In the genomic region with DNA sequence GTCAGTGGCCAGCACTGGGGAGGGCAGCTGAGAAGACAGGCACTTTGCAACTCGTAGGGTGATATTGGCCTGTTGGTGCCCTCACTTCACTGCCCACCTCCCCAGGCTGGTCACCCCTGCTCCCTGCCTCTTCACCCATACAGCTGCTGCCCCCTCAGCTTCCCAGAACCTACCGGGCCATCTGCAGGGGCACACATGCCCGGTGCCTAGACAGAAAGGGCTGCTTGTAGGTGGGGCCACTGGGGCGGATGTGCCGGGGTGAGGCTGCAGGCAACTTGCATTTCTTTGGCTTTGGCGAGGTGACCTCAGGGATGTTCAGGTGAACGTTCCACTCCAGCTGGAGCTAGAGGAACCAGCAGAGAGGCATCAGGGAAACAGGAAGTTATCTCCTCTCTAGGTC, we compare ENCODE assay signal across 24 cellular contexts. TPM values are rescaled to one million over a fixed set of nuclear protein-coding genes. Genes with fewer than 3 reads are reported as not detected.
"Had no signal": no experiment of that assay in that cellular context is flagged by ENCODE, and none has a peak within 500 bp of the region (broad histone marks: within the 10 kb centered on the region; RNA-seq: fewer than 3 reads in every experiment).

No MANE protein-coding gene starts in this region.

- H3K27ac ChIP-seq: epithelial cell of prostate, esophagus squamous epithelium, gastroesophageal sphincter, left ventricle myocardium inferior, lower lobe of right lung, ovary, right atrium auricular region, sigmoid colon, skin epidermis, thoracic aorta, transverse colon had no signal

- H3K4me3 ChIP-seq: esophagus squamous epithelium, gastroesophageal sphincter, left ventricle myocardium inferior, lower lobe of right lung, ovary, right atrium auricular region, sigmoid colon, skin epidermis, thoracic aorta, transverse colon had no signal

- H3K4me1 ChIP-seq: lower lobe of right lung had no signal

- H3K9me3 ChIP-seq: esophagus squamous epithelium, left ventricle myocardium inferior, lower lobe of right lung, ovary, right atrium auricular region, sigmoid colon, thoracic aorta, transverse colon had no signal

- DNase-seq: cortex of kidney; effector memory CD4-positive, alpha-beta T cell; esophagus squamous epithelium; foreskin fibroblast; glutamatergic neuron; immature natural killer cell; kidney; left cardiac atrium; lower lobe of right lung; naive B cell; ovary; sigmoid colon; stimulated activated CD4-positive, alpha-beta T cell treated with anti-CD3 and anti-CD28 coated beads, Interleukin-2, amount 100 ng/mL, for 24 hours; stimulated activated CD4-positive, alpha-beta T cell treated with anti-CD3 and anti-CD28 coated beads, Interleukin-4, amount 100 ng/mL, for 4 hours; stimulated activated naive B cell treated with anti-CD40 and anti-IgM and Interleukin-4, amounts not matched to agents 10 μg/mL and 1 μg/mL and 100 μg/mL, for 72 hours; stimulated activated naive CD8-positive, alpha-beta T cell treated with anti-CD3 and anti-CD28 coated beads, Interleukin-15, amount 100 ng/mL, for 72 hours; transverse colon had no signal

- H3K27me3 ChIP-seq: esophagus squamous epithelium, gastroesophageal sphincter, ovary, right atrium auricular region, sigmoid colon, transverse colon had no signal

- H3K36me3 ChIP-seq: left ventricle myocardium inferior, ovary, sigmoid colon, thoracic aorta had no signal

- ATAC-seq: gastroesophageal sphincter; left cardiac atrium; stimulated activated naive B cell treated with anti-CD40 and anti-IgM and Interleukin-4, amounts not matched to agents 10 μg/mL and 1 μg/mL and 100 μg/mL, for 72 hours; stimulated activated naive CD8-positive, alpha-beta T cell treated with anti-CD3 and anti-CD28 coated beads, Interleukin-15, amount 100 ng/mL, for 72 hours had no signal

RNA-seq across cellular contexts. Expression of a gene that starts 17.2 kb away (rescaled TPM):
- polyA plus RNA-seq: immature natural killer cell had no signal

RNA-seq across cellular contexts. Expression of a gene that starts 49.5 kb away (rescaled TPM):
- total RNA-seq: subcutaneous adipose tissue had no signal
